1 cellular context compared by ENCODE assay signal in genomic region chr1:229689273-229689672, GRCh38.
TF ChIP-seq lines count a peak whose summit lies in the region.

No MANE protein-coding gene starts in this region.

TF ChIP-seq in H1, 55 proteins besides CTCF, POLR2A, EP300 and RAD21 (continued from another document):
- TF ChIP-seq CHD7 (IDR thresholded peaks at IDR 0.05; ENCODE audit: insufficient replicate concordance, low read length) = no peak
- no peak for TF ChIP-seq SP4 (IDR thresholded peaks at IDR 0.05; ENCODE audit: low read length)
- TF ChIP-seq SAP30 (IDR thresholded peaks at IDR 0.05; ENCODE audit: insufficient read depth, insufficient replicate concordance, low read length) = no peak
- TF ChIP-seq SIN3A (conservative IDR thresholded peaks at IDR 0.05 in 1 of 2, IDR thresholded peaks at IDR 0.05 in 1 of 2; ENCODE audit: low read depth in 1 of 2, low read length in 2 of 2) = no peak
- TF ChIP-seq TAF1 (IDR thresholded peaks at IDR 0.05; ENCODE audit: low read depth, low read length) = no peak
- TF ChIP-seq GABPA (IDR thresholded peaks at IDR 0.05; ENCODE audit: borderline replicate concordance, insufficient read depth, low read length) = no peak
- no peak for TF ChIP-seq RBBP5 (IDR thresholded peaks at IDR 0.05; ENCODE audit: borderline replicate concordance, low read depth, low read length)
- TF ChIP-seq BCL11A (IDR thresholded peaks at IDR 0.05; ENCODE audit: low read depth in 2 of 2, low read length in 2 of 2) = no peak
